1 cellular context compared by ENCODE assay signal in the genomic region with DNA sequence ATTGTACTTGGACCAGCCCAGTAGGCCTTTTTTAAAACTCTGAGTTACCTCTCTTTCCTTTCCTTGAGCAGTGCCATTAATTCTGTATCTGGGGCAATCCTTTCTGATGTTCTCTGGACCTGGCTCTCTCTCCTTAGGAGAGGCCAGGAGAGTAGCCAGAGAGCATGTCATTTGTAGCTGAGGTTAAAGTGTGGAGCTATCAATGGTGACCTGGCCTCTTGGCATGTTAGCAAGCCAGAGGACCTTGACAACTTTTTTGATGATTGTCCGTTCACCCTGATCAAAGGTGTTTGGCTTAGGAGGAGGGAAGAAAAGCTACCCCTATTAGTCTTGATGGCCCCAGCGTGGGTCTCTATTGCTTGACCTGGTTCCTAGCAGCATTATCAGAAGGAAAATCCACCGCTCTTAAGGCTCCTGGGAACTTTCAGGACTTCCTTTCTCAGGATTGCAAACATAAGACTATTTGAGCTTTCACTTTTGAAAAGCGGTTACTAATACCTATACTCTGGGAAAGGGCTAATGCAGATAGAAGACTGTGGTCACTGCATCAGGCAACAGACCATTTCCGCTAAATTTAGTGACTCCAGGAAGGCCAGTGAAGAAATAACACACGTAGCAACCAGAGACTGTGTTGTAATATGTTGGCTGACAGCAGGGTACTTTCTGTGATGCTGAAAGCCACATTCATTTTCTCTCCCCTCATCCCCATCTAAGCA.
TF ChIP-seq lines count a peak whose summit lies in the region.

No MANE protein-coding gene starts in this region.

TF ChIP-seq in HepG2, 621 proteins besides CTCF, POLR2A, EP300 and RAD21 (continued from another document):
- TF ChIP-seq, protein P1, sequence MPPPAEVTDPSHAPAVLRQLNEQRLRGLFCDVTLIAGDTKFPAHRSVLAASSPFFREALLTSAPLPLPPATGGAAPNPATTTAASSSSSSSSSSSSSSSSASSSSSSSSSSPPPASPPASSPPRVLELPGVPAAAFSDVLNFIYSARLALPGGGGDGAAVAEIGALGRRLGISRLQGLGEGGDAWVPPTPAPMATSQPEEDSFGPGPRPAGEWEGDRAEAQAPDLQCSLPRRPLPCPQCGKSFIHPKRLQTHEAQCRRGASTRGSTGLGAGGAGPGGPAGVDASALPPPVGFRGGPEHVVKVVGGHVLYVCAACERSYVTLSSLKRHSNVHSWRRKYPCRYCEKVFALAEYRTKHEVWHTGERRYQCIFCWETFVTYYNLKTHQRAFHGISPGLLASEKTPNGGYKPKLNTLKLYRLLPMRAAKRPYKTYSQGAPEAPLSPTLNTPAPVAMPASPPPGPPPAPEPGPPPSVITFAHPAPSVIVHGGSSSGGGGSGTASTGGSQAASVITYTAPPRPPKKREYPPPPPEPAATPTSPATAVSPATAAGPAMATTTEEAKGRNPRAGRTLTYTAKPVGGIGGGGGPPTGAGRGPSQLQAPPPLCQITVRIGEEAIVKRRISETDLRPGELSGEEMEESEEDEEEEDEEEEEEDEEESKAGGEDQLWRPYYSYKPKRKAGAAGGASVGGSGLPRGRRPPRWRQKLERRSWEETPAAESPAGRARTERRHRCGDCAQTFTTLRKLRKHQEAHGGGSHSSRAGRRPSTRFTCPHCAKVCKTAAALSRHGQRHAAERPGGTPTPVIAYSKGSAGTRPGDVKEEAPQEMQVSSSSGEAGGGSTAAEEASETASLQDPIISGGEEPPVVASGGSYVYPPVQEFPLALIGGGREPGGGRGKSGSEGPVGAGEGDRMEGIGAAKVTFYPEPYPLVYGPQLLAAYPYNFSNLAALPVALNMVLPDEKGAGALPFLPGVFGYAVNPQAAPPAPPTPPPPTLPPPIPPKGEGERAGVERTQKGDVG (CRISPR knock-in tag; IDR thresholded peaks at IDR 0.05; ENCODE audit: borderline replicate concordance) = no peak
- TF ChIP-seq PRPF4 (IDR thresholded peaks at IDR 0.05; ENCODE audit: low read depth, low read length, poor library complexity, severe bottlenecking) = no peak
- TF ChIP-seq SOX13 (IDR thresholded peaks at IDR 0.05) = no peak
- 0 out of 4 replicates have a peak, but pooled peaks of 1 of the 2 experiments have one; percentile 13 for TF ChIP-seq SOX13 (CRISPR knock-in tag; conservative IDR thresholded peaks at IDR 0.05 in 1 of 2, IDR thresholded peaks at IDR 0.05 in 1 of 2)
- 0 out of 2 replicates have a peak, but pooled peaks have one; percentile 16 for TF ChIP-seq ATF1 (CRISPR knock-in tag; IDR thresholded peaks at IDR 0.05)
- no peak for TF ChIP-seq LCORL (IDR thresholded peaks at IDR 0.05)
- TF ChIP-seq LCORL (CRISPR knock-in tag; IDR thresholded peaks at IDR 0.05) = no peak
- no peak for TF ChIP-seq SATB2 (CRISPR knock-in tag; IDR thresholded peaks at IDR 0.05)
